In genomic region chr16:29007865-29008593, GRCh38 we compare ENCODE assay signal across 8 cellular contexts. TPM values are rescaled to one million over a fixed set of nuclear protein-coding genes. Genes with fewer than 3 reads are reported as not detected.
DNase-seq lines count a peak whose midpoint lies in the region; TF ChIP-seq lines count a peak whose summit lies in the region.

No MANE protein-coding gene starts in this region.

- H3K4me3 ChIP-seq in AG10803 (ENCODE audit: low read length) (no peak overlapping the region), Peyer's patch (no peak overlapping the region)

- H3K9me3 ChIP-seq in Peyer's patch = no peaks in the 10 kb centered on the region

- DNase-seq in AG10803 (ENCODE audit: low read depth) (peak; percentile 80), Peyer's patch (peak in 2 of 3 donors; percentile 52 to 58), iris pigment epithelial cell (ENCODE audit: low read depth) (peak; percentile 85), NCI-H128 (lab: John Stamatoyannopoulos, UW; ENCODE audit: unreplicated experiment) (no peak), type B pancreatic cell (ENCODE audit: extremely low spot score, unreplicated experiment) (no peak), NCI-H1436 (lab: John Stamatoyannopoulos, UW) (no peak), NCI-H1694 treated with DMSO at 0.1 percent for 48 hours (lab: John Stamatoyannopoulos, UW) (no peak)
- DNase-seq in activated T-cell treated with anti-CD3 and anti-CD28 coated beads, Interleukin-2, amount 50 U/mL, for 24 hours = peak; percentile 78

- H3K27me3 ChIP-seq in Peyer's patch = no peaks in the 10 kb centered on the region

- H3K36me3 Mint-ChIP-seq in activated T-cell treated with anti-CD3 and anti-CD28 coated beads, Interleukin-2, amount 50 U/mL, for 24 hours (ENCODE audit: low read depth) = no peaks in the 10 kb centered on the region
- H3K36me3 Mint-ChIP-seq in type B pancreatic cell = no peaks in the 10 kb centered on the region

- H3K4me1 ChIP-seq in Peyer's patch = no peaks in the 10 kb centered on the region

- H3K4me3 Mint-ChIP-seq in activated T-cell treated with anti-CD3 and anti-CD28 coated beads, Interleukin-2, amount 50 U/mL, for 24 hours = peak overlapping the region; percentile 41
- H3K4me3 Mint-ChIP-seq in type B pancreatic cell = no peak overlapping the region

- H3K27ac Mint-ChIP-seq in activated T-cell treated with anti-CD3 and anti-CD28 coated beads, Interleukin-2, amount 50 U/mL, for 24 hours = peak overlapping the region; percentile 93
- H3K27ac Mint-ChIP-seq in type B pancreatic cell = no peak overlapping the region

- H3K27me3 Mint-ChIP-seq in activated T-cell treated with anti-CD3 and anti-CD28 coated beads, Interleukin-2, amount 50 U/mL, for 24 hours = no peaks in the 10 kb centered on the region
- peaks cover 26% of the 10 kb centered on the region for H3K27me3 Mint-ChIP-seq in type B pancreatic cell

- TF ChIP-seq POLR2A in Peyer's patch (IDR thresholded peaks at IDR 0.05) = no peak

- H3K4me1 Mint-ChIP-seq in activated T-cell treated with anti-CD3 and anti-CD28 coated beads, Interleukin-2, amount 50 U/mL, for 24 hours (ENCODE audit: low read depth) = peaks cover 74% of the 10 kb centered on the region
- H3K4me1 Mint-ChIP-seq in type B pancreatic cell (ENCODE audit: unreplicated experiment) = no peaks in the 10 kb centered on the region

- H3K27ac ChIP-seq in Peyer's patch = peak overlapping the region in 2 of 4 donors; percentile 19 to 42

- TF ChIP-seq CTCF in AG10803 (conservative IDR thresholded peaks at IDR 0.05; ENCODE audit: low read length) = no peak
- TF ChIP-seq CTCF in Peyer's patch (IDR thresholded peaks at IDR 0.05) = no peak
- TF ChIP-seq CTCF in type B pancreatic cell (conservative IDR thresholded peaks at IDR 0.05) = no peak

- H3K9me3 Mint-ChIP-seq in activated T-cell treated with anti-CD3 and anti-CD28 coated beads, Interleukin-2, amount 50 U/mL, for 24 hours = no peaks in the 10 kb centered on the region
- H3K9me3 Mint-ChIP-seq in type B pancreatic cell = no peaks in the 10 kb centered on the region

- no peaks in the 10 kb centered on the region for H3K36me3 ChIP-seq in Peyer's patch

RNA-seq across cellular contexts. Expression of gene LAT, which starts 23.2 kb away (rescaled TPM):
- total RNA-seq in Peyer's patch = 10 to 100 TPM; 10.5 to 52.0 (median 15.9) TPM
- total RNA-seq in type B pancreatic cell (ENCODE audit: low replicate concordance) = 3.8 and 8.5 TPM in 2 replicates

RNA-seq across cellular contexts. Expression of gene SPNS1, which starts 33.5 kb away (rescaled TPM):
- total RNA-seq in Peyer's patch = 10 to 100 TPM; 30.5 to 49.7 (median 36.3) TPM
- 54.5 and 61.2 TPM in 2 replicates for total RNA-seq in type B pancreatic cell (ENCODE audit: low replicate concordance)

RNA-seq across cellular contexts. Expression of gene NFATC2IP, which starts 57.3 kb away (rescaled TPM):
- total RNA-seq in Peyer's patch (10 to 100 TPM; 53.8 to 86.5 (median 79.6) TPM), type B pancreatic cell (ENCODE audit: low replicate concordance) (41.3 and 64.4 TPM in 2 replicates)

Comparison
In these comparisons a context has a peak if more than half of its experiments do, and no peak if none do; other contexts are left out.
1. DNase-seq: peak in AG10803 (single experiment), Peyer's patch (2 of 3), activated T-cell treated with anti-CD3 and anti-CD28 coated beads, Interleukin-2, amount 50 U/mL, for 24 hours (single experiment) and iris pigment epithelial cell (single experiment); none in NCI-H128 (single experiment), type B pancreatic cell (single experiment), NCI-H1436 (single experiment) and NCI-H1694 treated with DMSO at 0.1 percent for 48 hours (single experiment).